Comparison of ENCODE assay signal across 22 cellular contexts in the genomic region with DNA sequence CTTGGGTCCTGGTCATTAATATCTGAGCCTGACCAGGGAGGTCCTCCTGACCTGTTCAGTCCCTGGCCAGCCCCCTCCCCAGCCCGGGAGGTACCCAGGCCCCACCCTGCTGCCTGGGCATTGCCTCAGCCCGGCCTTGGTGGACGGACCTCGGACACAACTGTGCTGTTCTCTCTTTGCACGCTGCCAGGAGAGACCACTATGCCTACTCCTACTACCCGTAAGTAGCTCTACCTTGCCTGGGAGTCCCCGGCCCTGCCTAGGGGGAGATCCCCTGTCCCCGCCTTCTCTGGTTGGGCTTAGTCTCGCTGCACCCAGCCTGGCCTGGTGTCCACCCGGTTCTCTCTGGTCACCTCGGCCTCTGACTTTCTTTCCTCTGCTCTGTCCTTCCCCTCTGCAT.
"Had no signal": no experiment of that assay in that cellular context is flagged by ENCODE, and none has a peak within 500 bp of the region (broad histone marks: within the 10 kb centered on the region; RNA-seq: fewer than 3 reads in every experiment).

No MANE protein-coding gene starts in this region.

- DNase-seq: central memory CD4-positive, alpha-beta T cell; cortex of kidney; effector CD8-positive, alpha-beta T cell; foreskin melanocyte; left lung; lower lobe of right lung; midbrain; occipital lobe; psoas muscle; retina; right lobe of liver; stimulated activated CD4-positive, alpha-beta T cell treated with anti-CD3 and anti-CD28 coated beads, Interleukin-2, amount 100 ng/mL, for 24 hours; stimulated activated CD4-positive, alpha-beta T cell treated with anti-CD3 and anti-CD28 coated beads, Interleukin-4, amount 100 ng/mL, for 4 hours; stimulated activated naive CD8-positive, alpha-beta T cell treated with anti-CD3 and anti-CD28 coated beads, Interleukin-15, Interleukin-2, amounts not matched to agents 100 U/mL and 50 U/mL, for 24 hours; thyroid gland had no signal

- H3K4me1 ChIP-seq: left lung, lower lobe of right lung, parathyroid adenoma, psoas muscle, right lobe of liver, suprapubic skin, thyroid gland had no signal

- H3K4me3 Mint-ChIP-seq: memory B cell; natural killer cell treated with Interleukin-12 subunit alpha and Interleukin-12 subunit beta and Interleukin-15 and Interleukin-18, amount 100 ng/mL, for 72 hours; type B pancreatic cell had no signal

- H2AFZ ChIP-seq: parathyroid adenoma had no signal

- H3K9ac ChIP-seq: parathyroid adenoma had no signal

- H3K4me3 ChIP-seq: dorsolateral prefrontal cortex, left lung, lower lobe of right lung, psoas muscle, right lobe of liver, suprapubic skin, thyroid gland had no signal

- H3K27me3 ChIP-seq: dorsolateral prefrontal cortex, left lung, right lobe of liver, suprapubic skin, thyroid gland had no signal

- H3K79me2 ChIP-seq: parathyroid adenoma had no signal

- H3K27ac ChIP-seq: dorsolateral prefrontal cortex, left lung, lower lobe of right lung, parathyroid adenoma, psoas muscle, right lobe of liver, suprapubic skin, thyroid gland had no signal

- H3K36me3 ChIP-seq: right lobe of liver, thyroid gland had no signal

- H3K9me3 ChIP-seq: left lung, lower lobe of right lung, psoas muscle, right lobe of liver, suprapubic skin, thyroid gland had no signal

- H3K27ac Mint-ChIP-seq: memory B cell; natural killer cell treated with Interleukin-12 subunit alpha and Interleukin-12 subunit beta and Interleukin-15 and Interleukin-18, amount 100 ng/mL, for 72 hours; type B pancreatic cell had no signal

- H3K36me3 Mint-ChIP-seq: memory B cell; natural killer cell treated with Interleukin-12 subunit alpha and Interleukin-12 subunit beta and Interleukin-15 and Interleukin-18, amount 100 ng/mL, for 72 hours had no signal

- H3K9me3 Mint-ChIP-seq: memory B cell; natural killer cell treated with Interleukin-12 subunit alpha and Interleukin-12 subunit beta and Interleukin-15 and Interleukin-18, amount 100 ng/mL, for 72 hours; type B pancreatic cell had no signal

- FAIRE-seq: keratinocyte had no signal

- H3K27me3 Mint-ChIP-seq: memory B cell; natural killer cell treated with Interleukin-12 subunit alpha and Interleukin-12 subunit beta and Interleukin-15 and Interleukin-18, amount 100 ng/mL, for 72 hours; type B pancreatic cell had no signal

- ATAC-seq: left lung; lower lobe of right lung; natural killer cell treated with Interleukin-12 subunit alpha and Interleukin-12 subunit beta and Interleukin-15 and Interleukin-18, amount 100 ng/mL, for 72 hours; right lobe of liver; stimulated activated naive CD8-positive, alpha-beta T cell treated with anti-CD3 and anti-CD28 coated beads, Interleukin-15, Interleukin-2, amounts not matched to agents 100 U/mL and 50 U/mL, for 24 hours had no signal
